In the genomic region with DNA sequence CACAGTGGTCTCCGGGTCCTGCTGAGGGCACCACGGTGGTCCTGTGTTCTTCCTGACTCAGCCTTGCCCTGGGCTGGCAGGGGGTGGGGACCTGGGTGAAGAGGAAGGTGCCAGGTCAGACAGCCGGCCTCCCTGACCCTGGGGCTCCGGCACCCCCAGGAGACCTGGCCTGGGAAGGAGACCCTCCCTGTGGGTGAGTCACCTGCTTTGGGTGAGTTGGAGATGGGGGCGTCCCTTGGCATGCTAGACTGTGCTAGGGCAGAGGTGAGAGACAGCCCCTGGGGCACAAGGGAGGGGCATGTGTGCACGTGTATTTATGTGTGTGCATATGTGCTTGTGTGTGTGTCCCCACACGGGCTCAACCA, we compare ENCODE assay signal across 1 cellular context.
TF ChIP-seq lines count a peak whose summit lies in the region.

No MANE protein-coding gene starts in this region.

TF ChIP-seq in IMR-90, 13 proteins besides CTCF, POLR2A, EP300 and RAD21:
- no peak for TF ChIP-seq SMC3 (IDR thresholded peaks at IDR 0.05; ENCODE audit: low read depth, low read length)
- TF ChIP-seq CEBPB (IDR thresholded peaks at IDR 0.05; ENCODE audit: low read depth, low read length) = no peak
- TF ChIP-seq MXI1 (IDR thresholded peaks at IDR 0.05; ENCODE audit: borderline replicate concordance, low read depth, low read length) = no peak
- no peak for TF ChIP-seq MAFK (IDR thresholded peaks at IDR 0.05; ENCODE audit: low read depth, low read length)
- TF ChIP-seq, protein P1, sequence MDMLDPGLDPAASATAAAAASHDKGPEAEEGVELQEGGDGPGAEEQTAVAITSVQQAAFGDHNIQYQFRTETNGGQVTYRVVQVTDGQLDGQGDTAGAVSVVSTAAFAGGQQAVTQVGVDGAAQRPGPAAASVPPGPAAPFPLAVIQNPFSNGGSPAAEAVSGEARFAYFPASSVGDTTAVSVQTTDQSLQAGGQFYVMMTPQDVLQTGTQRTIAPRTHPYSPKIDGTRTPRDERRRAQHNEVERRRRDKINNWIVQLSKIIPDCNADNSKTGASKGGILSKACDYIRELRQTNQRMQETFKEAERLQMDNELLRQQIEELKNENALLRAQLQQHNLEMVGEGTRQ (IDR thresholded peaks at IDR 0.05; ENCODE audit: low read depth, low read length) = no peak
- no peak for TF ChIP-seq RFX5 (IDR thresholded peaks at IDR 0.05; ENCODE audit: low read depth, low read length)
- no peak for TF ChIP-seq NFE2L2 (IDR thresholded peaks at IDR 0.05; ENCODE audit: low read depth, low read length)
- no peak for TF ChIP-seq FOS (IDR thresholded peaks at IDR 0.05; ENCODE audit: low read depth, low read length)
- TF ChIP-seq, protein P2, sequence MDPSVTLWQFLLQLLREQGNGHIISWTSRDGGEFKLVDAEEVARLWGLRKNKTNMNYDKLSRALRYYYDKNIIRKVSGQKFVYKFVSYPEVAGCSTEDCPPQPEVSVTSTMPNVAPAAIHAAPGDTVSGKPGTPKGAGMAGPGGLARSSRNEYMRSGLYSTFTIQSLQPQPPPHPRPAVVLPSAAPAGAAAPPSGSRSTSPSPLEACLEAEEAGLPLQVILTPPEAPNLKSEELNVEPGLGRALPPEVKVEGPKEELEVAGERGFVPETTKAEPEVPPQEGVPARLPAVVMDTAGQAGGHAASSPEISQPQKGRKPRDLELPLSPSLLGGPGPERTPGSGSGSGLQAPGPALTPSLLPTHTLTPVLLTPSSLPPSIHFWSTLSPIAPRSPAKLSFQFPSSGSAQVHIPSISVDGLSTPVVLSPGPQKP (IDR thresholded peaks at IDR 0.05; ENCODE audit: borderline replicate concordance, low read depth, low read length) = no peak
- no peak for TF ChIP-seq RCOR1 (IDR thresholded peaks at IDR 0.05; ENCODE audit: insufficient replicate concordance, low read length)
- no peak for TF ChIP-seq CHD1 (IDR thresholded peaks at IDR 0.05; ENCODE audit: low read depth, low read length)
- no peak for TF ChIP-seq MAZ (IDR thresholded peaks at IDR 0.05; ENCODE audit: borderline replicate concordance, low read depth, low read length)
- TF ChIP-seq BHLHE40 (IDR thresholded peaks at IDR 0.05; ENCODE audit: low read depth, low read length) = no peak
